In genomic region chr2:85598594-85599340, GRCh38 we compare ENCODE assay signal across 18 cellular contexts. TPM values are rescaled to one million over a fixed set of nuclear protein-coding genes. Genes with fewer than 3 reads are reported as not detected.
"Had no signal": no experiment of that assay in that cellular context is flagged by ENCODE, and none has a peak within 500 bp of the region (broad histone marks: within the 10 kb centered on the region; RNA-seq: fewer than 3 reads in every experiment).

No MANE protein-coding gene starts in this region.

- H3K27me3 ChIP-seq: adrenal gland, tibial nerve, vagina had no signal

- H3K27ac Mint-ChIP-seq: activated B cell treated with CpG ODN at 0.5 μM for 24 hours; activated CD4-positive, alpha-beta T cell treated with anti-CD3 and anti-CD28 coated beads, Interleukin-2, amount 10 ng/mL, durations not matched to agents 24 days and 14 days; activated T-helper 1 cell treated with anti-CD3 and anti-CD28 coated beads, Interleukin-12 subunit alpha, Interleukin-12 subunit beta, Interleukin-2, Interleukin-4 antibody, amounts not matched to agents 30 ng/mL and 10 ng/mL and 1 ng/mL, durations not matched to agents 14 hours and 24 hours and 36 hours had no signal

- H3K27ac ChIP-seq: adrenal gland, tibial nerve, vagina had no signal

- DNase-seq: activated B cell treated with CpG ODN at 0.5 μM for 24 hours; activated CD4-positive, alpha-beta T cell treated with anti-CD3 and anti-CD28 coated beads, Interleukin-2, amount 10 ng/mL, durations not matched to agents 24 days and 14 days; activated CD8-positive, alpha-beta memory T cell treated with anti-CD3 and anti-CD28 coated beads, Interleukin-2, amount 50 U/mL, for 4 hours; activated gamma-delta T cell treated with Interleukin-2 at 50 U/mL for 16 hours; adrenal gland; effector CD8-positive, alpha-beta T cell; left cardiac atrium; mesendoderm; stimulated activated CD4-positive, alpha-beta T cell treated with anti-CD3 and anti-CD28 coated beads, Interleukin-12 subunit alpha, Interleukin-12 subunit beta, amount 100 ng/mL, for 4 hours; stimulated activated CD4-positive, alpha-beta T cell treated with anti-CD3 and anti-CD28 coated beads, Interleukin-1b, Interleukin-23, amount 100 ng/mL, for 48 hours; stimulated activated CD8-positive, alpha-beta memory T cell treated with anti-CD3 and anti-CD28 coated beads, Interleukin-4, amount 100 ng/mL, for 48 hours; stimulated activated naive CD4-positive, alpha-beta T cell treated with Interleukin-2 at 50 U/mL for 16 hours had no signal

- ATAC-seq: activated naive CD4-positive, alpha-beta T cell treated with anti-CD3 and anti-CD28 coated beads, Interleukin-2, amount 50 U/mL, for 72 hours; left cardiac atrium had no signal

- H3K4me3 Mint-ChIP-seq: activated B cell treated with CpG ODN at 0.5 μM for 24 hours; activated CD4-positive, alpha-beta T cell treated with anti-CD3 and anti-CD28 coated beads, Interleukin-2, amount 10 ng/mL, durations not matched to agents 24 days and 14 days; activated T-helper 1 cell treated with anti-CD3 and anti-CD28 coated beads, Interleukin-12 subunit alpha, Interleukin-12 subunit beta, Interleukin-2, Interleukin-4 antibody, amounts not matched to agents 30 ng/mL and 10 ng/mL and 1 ng/mL, durations not matched to agents 14 hours and 24 hours and 36 hours had no signal

- H3K9me3 Mint-ChIP-seq: activated B cell treated with CpG ODN at 0.5 μM for 24 hours; activated CD4-positive, alpha-beta T cell treated with anti-CD3 and anti-CD28 coated beads, Interleukin-2, amount 10 ng/mL, durations not matched to agents 24 days and 14 days; activated naive CD4-positive, alpha-beta T cell treated with anti-CD3 and anti-CD28 coated beads, Interleukin-2, amount 50 U/mL, for 72 hours; activated T-helper 1 cell treated with anti-CD3 and anti-CD28 coated beads, Interleukin-12 subunit alpha, Interleukin-12 subunit beta, Interleukin-2, Interleukin-4 antibody, amounts not matched to agents 30 ng/mL and 10 ng/mL and 1 ng/mL, durations not matched to agents 14 hours and 24 hours and 36 hours had no signal

- H3K9me3 ChIP-seq: adrenal gland, tibial nerve, vagina had no signal

- H3K27me3 Mint-ChIP-seq: activated B cell treated with CpG ODN at 0.5 μM for 24 hours, progenitor cell of endocrine pancreas had no signal

RNA-seq across cellular contexts. Expression of gene VAMP5, which starts 14.5 kb away (rescaled TPM):
- polyA plus RNA-seq: neural cell had no signal
